Comparison of ENCODE assay signal across 1 cellular context in the genomic region with DNA sequence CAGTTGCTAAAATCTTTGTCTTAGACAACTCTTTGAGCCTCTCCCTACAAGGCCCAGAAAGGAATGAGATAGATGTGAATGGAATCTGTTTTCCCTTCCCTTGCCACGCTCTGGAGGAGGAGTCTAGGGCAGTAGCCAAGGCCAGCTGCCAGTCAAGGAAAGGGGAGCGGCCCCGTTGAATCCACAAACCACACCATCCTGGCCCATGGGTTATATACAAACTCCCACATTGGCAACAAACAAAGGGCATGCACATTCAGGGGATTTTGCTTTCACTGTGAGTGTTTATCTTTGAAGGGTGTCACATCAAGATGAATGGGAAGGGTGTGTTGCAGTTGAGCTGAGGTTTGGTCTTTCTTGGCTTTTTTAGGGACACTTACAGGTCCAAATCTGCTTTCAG.
TF ChIP-seq lines count a peak whose summit lies in the region.

No MANE protein-coding gene starts in this region.

TF ChIP-seq in K562, 482 proteins besides CTCF, POLR2A, EP300 and RAD21 (continued from another document):
- TF ChIP-seq, protein P1, sequence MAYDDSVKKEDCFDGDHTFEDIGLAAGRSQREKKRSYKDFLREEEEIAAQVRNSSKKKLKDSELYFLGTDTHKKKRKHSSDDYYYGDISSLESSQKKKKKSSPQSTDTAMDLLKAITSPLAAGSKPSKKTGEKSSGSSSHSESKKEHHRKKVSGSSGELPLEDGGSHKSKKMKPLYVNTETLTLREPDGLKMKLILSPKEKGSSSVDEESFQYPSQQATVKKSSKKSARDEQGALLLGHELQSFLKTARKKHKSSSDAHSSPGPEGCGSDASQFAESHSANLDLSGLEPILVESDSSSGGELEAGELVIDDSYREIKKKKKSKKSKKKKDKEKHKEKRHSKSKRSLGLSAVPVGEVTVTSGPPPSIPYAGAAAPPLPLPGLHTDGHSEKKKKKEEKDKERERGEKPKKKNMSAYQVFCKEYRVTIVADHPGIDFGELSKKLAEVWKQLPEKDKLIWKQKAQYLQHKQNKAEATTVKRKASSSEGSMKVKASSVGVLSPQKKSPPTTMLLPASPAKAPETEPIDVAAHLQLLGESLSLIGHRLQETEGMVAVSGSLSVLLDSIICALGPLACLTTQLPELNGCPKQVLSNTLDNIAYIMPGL (CRISPR knock-in tag; IDR thresholded peaks at IDR 0.05) = no peak
- TF ChIP-seq ZFP36 (IDR thresholded peaks at IDR 0.05; ENCODE audit: low read depth, low read length, partially characterized antibody) (no peak), ERF (CRISPR knock-in tag; IDR thresholded peaks at IDR 0.05) (no peak), U2AF2 (optimal IDR thresholded peaks at IDR 0.05; ENCODE audit: low read depth, low read length) (no peak), THRAP3 (IDR thresholded peaks at IDR 0.05; ENCODE audit: borderline replicate concordance) (no peak), HDAC1 (IDR thresholded peaks at IDR 0.05) (0 out of 4 replicates have a peak, but pooled peaks of 1 of the 2 experiments have one; percentile 14), CBFA2T3 (IDR thresholded peaks at IDR 0.05) (peak; percentile 15; the same call in 1 of the 2 replicates), SOX6 (IDR thresholded peaks at IDR 0.05) (0 out of 2 replicates have a peak, but pooled peaks have one; percentile 10), SMARCE1 (IDR thresholded peaks at IDR 0.05) (0 out of 2 replicates have a peak, but pooled peaks have one; percentile 15), ZNF3 (CRISPR knock-in tag; IDR thresholded peaks at IDR 0.05) (no peak), HNRNPL (IDR thresholded peaks at IDR 0.05; ENCODE audit: low read depth, low read length) (no peak), SIX5 (IDR thresholded peaks at IDR 0.05; ENCODE audit: borderline replicate concordance in 1 of 2, insufficient read depth in 1 of 2, low read depth in 1 of 2, low read length in 2 of 2) (no peak), NCOA4 (IDR thresholded peaks at IDR 0.05; ENCODE audit: partially characterized antibody) (no peak), KDM2B (CRISPR knock-in tag; IDR thresholded peaks at IDR 0.05) (no peak), BACH1 (tag; IDR thresholded peaks at IDR 0.05) (no peak), ZBTB1 (CRISPR knock-in tag; IDR thresholded peaks at IDR 0.05; ENCODE audit: borderline replicate concordance, low read depth) (no peak)
- TF ChIP-seq, protein P2, sequence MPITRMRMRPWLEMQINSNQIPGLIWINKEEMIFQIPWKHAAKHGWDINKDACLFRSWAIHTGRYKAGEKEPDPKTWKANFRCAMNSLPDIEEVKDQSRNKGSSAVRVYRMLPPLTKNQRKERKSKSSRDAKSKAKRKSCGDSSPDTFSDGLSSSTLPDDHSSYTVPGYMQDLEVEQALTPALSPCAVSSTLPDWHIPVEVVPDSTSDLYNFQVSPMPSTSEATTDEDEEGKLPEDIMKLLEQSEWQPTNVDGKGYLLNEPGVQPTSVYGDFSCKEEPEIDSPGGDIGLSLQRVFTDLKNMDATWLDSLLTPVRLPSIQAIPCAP (CRISPR knock-in tag; IDR thresholded peaks at IDR 0.05; ENCODE audit: borderline replicate concordance) = no peak
- TF ChIP-seq, protein P3, sequence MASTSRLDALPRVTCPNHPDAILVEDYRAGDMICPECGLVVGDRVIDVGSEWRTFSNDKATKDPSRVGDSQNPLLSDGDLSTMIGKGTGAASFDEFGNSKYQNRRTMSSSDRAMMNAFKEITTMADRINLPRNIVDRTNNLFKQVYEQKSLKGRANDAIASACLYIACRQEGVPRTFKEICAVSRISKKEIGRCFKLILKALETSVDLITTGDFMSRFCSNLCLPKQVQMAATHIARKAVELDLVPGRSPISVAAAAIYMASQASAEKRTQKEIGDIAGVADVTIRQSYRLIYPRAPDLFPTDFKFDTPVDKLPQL (IDR thresholded peaks at IDR 0.05; ENCODE audit: extremely low read depth, insufficient read length) = no peak
- TF ChIP-seq, protein P4, sequence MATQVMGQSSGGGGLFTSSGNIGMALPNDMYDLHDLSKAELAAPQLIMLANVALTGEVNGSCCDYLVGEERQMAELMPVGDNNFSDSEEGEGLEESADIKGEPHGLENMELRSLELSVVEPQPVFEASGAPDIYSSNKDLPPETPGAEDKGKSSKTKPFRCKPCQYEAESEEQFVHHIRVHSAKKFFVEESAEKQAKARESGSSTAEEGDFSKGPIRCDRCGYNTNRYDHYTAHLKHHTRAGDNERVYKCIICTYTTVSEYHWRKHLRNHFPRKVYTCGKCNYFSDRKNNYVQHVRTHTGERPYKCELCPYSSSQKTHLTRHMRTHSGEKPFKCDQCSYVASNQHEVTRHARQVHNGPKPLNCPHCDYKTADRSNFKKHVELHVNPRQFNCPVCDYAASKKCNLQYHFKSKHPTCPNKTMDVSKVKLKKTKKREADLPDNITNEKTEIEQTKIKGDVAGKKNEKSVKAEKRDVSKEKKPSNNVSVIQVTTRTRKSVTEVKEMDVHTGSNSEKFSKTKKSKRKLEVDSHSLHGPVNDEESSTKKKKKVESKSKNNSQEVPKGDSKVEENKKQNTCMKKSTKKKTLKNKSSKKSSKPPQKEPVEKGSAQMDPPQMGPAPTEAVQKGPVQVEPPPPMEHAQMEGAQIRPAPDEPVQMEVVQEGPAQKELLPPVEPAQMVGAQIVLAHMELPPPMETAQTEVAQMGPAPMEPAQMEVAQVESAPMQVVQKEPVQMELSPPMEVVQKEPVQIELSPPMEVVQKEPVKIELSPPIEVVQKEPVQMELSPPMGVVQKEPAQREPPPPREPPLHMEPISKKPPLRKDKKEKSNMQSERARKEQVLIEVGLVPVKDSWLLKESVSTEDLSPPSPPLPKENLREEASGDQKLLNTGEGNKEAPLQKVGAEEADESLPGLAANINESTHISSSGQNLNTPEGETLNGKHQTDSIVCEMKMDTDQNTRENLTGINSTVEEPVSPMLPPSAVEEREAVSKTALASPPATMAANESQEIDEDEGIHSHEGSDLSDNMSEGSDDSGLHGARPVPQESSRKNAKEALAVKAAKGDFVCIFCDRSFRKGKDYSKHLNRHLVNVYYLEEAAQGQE (CRISPR knock-in tag; IDR thresholded peaks at IDR 0.05; ENCODE audit: low read depth) = no peak
- TF ChIP-seq, protein P5, sequence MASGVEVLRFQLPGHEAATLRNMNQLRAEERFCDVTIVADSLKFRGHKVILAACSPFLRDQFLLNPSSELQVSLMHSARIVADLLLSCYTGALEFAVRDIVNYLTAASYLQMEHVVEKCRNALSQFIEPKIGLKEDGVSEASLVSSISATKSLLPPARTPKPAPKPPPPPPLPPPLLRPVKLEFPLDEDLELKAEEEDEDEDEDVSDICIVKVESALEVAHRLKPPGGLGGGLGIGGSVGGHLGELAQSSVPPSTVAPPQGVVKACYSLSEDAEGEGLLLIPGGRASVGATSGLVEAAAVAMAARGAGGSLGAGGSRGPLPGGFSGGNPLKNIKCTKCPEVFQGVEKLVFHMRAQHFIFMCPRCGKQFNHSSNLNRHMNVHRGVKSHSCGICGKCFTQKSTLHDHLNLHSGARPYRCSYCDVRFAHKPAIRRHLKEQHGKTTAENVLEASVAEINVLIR (CRISPR knock-in tag; IDR thresholded peaks at IDR 0.05) = no peak
- TF ChIP-seq, protein P6, sequence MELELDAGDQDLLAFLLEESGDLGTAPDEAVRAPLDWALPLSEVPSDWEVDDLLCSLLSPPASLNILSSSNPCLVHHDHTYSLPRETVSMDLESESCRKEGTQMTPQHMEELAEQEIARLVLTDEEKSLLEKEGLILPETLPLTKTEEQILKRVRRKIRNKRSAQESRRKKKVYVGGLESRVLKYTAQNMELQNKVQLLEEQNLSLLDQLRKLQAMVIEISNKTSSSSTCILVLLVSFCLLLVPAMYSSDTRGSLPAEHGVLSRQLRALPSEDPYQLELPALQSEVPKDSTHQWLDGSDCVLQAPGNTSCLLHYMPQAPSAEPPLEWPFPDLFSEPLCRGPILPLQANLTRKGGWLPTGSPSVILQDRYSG (tag; conservative IDR thresholded peaks at IDR 0.05; ENCODE audit: low read depth) = no peak
- TF ChIP-seq, protein P7, sequence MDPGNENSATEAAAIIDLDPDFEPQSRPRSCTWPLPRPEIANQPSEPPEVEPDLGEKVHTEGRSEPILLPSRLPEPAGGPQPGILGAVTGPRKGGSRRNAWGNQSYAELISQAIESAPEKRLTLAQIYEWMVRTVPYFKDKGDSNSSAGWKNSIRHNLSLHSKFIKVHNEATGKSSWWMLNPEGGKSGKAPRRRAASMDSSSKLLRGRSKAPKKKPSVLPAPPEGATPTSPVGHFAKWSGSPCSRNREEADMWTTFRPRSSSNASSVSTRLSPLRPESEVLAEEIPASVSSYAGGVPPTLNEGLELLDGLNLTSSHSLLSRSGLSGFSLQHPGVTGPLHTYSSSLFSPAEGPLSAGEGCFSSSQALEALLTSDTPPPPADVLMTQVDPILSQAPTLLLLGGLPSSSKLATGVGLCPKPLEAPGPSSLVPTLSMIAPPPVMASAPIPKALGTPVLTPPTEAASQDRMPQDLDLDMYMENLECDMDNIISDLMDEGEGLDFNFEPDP (CRISPR knock-in tag; IDR thresholded peaks at IDR 0.05) = no peak
- TF ChIP-seq, protein P8, sequence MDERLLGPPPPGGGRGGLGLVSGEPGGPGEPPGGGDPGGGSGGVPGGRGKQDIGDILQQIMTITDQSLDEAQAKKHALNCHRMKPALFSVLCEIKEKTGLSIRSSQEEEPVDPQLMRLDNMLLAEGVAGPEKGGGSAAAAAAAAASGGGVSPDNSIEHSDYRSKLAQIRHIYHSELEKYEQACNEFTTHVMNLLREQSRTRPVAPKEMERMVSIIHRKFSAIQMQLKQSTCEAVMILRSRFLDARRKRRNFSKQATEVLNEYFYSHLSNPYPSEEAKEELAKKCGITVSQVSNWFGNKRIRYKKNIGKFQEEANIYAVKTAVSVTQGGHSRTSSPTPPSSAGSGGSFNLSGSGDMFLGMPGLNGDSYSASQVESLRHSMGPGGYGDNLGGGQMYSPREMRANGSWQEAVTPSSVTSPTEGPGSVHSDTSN (CRISPR knock-in tag; IDR thresholded peaks at IDR 0.05; ENCODE audit: low read depth) = no peak
- TF ChIP-seq, protein P8 (tag; conservative IDR thresholded peaks at IDR 0.05; ENCODE audit: low read depth) = peak; percentile 81
